ENCODE assay signal across 1 cellular context in genomic region chr5:777756-778161, GRCh38.
TF ChIP-seq lines count a peak whose summit lies in the region.

No MANE protein-coding gene starts in this region.

TF ChIP-seq in K562, 482 proteins besides CTCF, POLR2A, EP300 and RAD21:
- TF ChIP-seq VEZF1 (CRISPR knock-in tag; IDR thresholded peaks at IDR 0.05) (peak; percentile 57), E2F6 (IDR thresholded peaks at IDR 0.05; ENCODE audit: borderline replicate concordance in 1 of 2, extremely low read depth in 1 of 2, insufficient read depth in 1 of 2, insufficient read length in 1 of 2, low read depth in 1 of 2, low read length in 1 of 2, poor library complexity in 1 of 2, severe bottlenecking in 1 of 2) (peak in 1 of 2 experiments; percentile 58), EGR1 (conservative IDR thresholded peaks at IDR 0.05) (peak; percentile 50), LARP7 (IDR thresholded peaks at IDR 0.05) (no peak), RBFOX2 (IDR thresholded peaks at IDR 0.05; ENCODE audit: low read depth, low read length) (peak; percentile 51), POLR2G (IDR thresholded peaks at IDR 0.05; ENCODE audit: low read depth, low read length) (peak; percentile 53; the same call in 1 of the 2 replicates), MAZ (CRISPR knock-in tag; conservative IDR thresholded peaks at IDR 0.05 in 1 of 2, IDR thresholded peaks at IDR 0.05 in 1 of 2) (peak in 1 of 2 experiments; percentile 12; a peak in 1 of 4 replicates), ZBTB33 (CRISPR knock-in tag; IDR thresholded peaks at IDR 0.05) (0 out of 2 replicates have a peak, but pooled peaks have one; percentile 1), MYC (IDR thresholded peaks at IDR 0.05; ENCODE audit: low read depth, low read length) (0 out of 2 replicates have a peak, but pooled peaks have one; percentile 25), MYC (CRISPR knock-in tag; IDR thresholded peaks at IDR 0.05; ENCODE audit: borderline replicate concordance, low read depth) (no peak), POLR3G (IDR thresholded peaks at IDR 0.05; ENCODE audit: extremely low read depth, insufficient read length, insufficient replicate concordance) (no peak), NCOA1 (IDR thresholded peaks at IDR 0.05; ENCODE audit: low read depth) (no peak), SP1 (CRISPR knock-in tag; IDR thresholded peaks at IDR 0.05) (0 out of 2 replicates have a peak, but pooled peaks have one; percentile 0)
